In the genomic region with DNA sequence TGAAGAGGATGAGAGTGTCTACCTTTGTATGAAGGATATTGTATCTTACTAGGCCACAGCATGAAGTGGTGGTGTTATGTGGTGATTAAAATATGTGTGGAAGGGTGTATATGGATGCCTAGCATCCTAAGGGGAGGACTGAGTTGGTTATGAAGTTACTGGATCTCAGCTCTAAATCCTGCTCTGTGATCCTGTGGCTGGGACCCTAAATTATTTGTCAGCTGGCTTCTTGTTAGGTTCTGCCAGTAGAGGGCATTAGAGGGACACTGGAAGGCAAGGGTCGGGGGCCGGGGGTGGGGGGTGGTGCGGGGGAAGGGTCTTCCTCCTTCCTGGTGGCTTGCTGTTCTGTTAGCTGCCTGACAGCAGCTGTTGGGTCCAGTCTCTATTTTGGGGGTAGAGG, we compare ENCODE assay signal across 2 cellular contexts.
TF ChIP-seq lines count a peak whose summit lies in the region.

No MANE protein-coding gene starts in this region.

TF ChIP-seq in HEK293T, 16 proteins besides CTCF, POLR2A, EP300 and RAD21:
- TF ChIP-seq PKNOX1 (IDR thresholded peaks at IDR 0.05) (no peak), LEF1 (IDR thresholded peaks at IDR 0.05; ENCODE audit: borderline replicate concordance) (no peak), ELF4 (IDR thresholded peaks at IDR 0.05) (no peak)

TF ChIP-seq in liver, 16 proteins besides CTCF, POLR2A, EP300 and RAD21 (continued from another document):
- no peak for TF ChIP-seq REST (IDR thresholded peaks at IDR 0.05)
